In the genomic region with DNA sequence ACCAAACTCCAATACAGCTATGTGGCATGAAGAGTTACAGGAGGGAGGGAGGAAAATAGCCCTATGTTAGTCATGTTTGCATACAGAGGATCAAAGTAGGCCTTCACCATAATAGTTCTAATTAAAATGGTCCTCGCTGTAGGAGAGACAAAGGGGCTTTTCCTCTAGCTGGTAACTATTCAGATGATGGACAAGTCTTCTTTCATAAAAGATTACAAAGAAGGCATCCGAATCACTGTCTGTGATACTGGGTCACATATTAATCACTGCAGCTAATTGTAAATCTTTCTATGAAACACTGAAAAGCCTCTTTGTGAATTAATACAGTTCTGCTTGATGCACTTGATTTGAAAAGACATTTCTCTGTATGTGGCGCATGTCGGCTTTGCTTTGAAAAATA, we compare ENCODE assay signal across 31 cellular contexts.
"Had no signal": no experiment of that assay in that cellular context is flagged by ENCODE, and none has a peak within 500 bp of the region (broad histone marks: within the 10 kb centered on the region; RNA-seq: fewer than 3 reads in every experiment).

No MANE protein-coding gene starts in this region.

- H3K79me2 ChIP-seq: parathyroid adenoma had no signal

- DNase-seq: activated CD4-positive, alpha-beta memory T cell treated with anti-CD3 and anti-CD28 coated beads, Interleukin-2, amount 10 ng/mL, durations not matched to agents 7 days and 5 days; activated CD4-positive, alpha-beta T cell treated with anti-CD3 and anti-CD28 coated beads for 48 hours; activated CD8-positive, alpha-beta memory T cell treated with anti-CD3 and anti-CD28 coated beads, Interleukin-2, amount 50 U/mL, for 48 hours; activated gamma-delta T cell treated with Interleukin-2 at 50 U/mL for 16 hours; activated naive CD4-positive, alpha-beta T cell treated with anti-CD3 and anti-CD28 coated beads, Interleukin-2, amount 50 U/mL, for 16 hours; activated T-cell treated with anti-CD3 and anti-CD28 coated beads, Interleukin-2, amount 50 U/mL, for 24 hours; amniotic stem cell; central memory CD4-positive, alpha-beta T cell; foreskin keratinocyte; glutamatergic neuron; left lung; lower lobe of right lung; mesendoderm; mucosa of descending colon; occipital lobe; stimulated activated CD4-positive, alpha-beta T cell treated with anti-CD3 and anti-CD28 coated beads, Interleukin-12 subunit alpha, Interleukin-12 subunit beta, amount 100 ng/mL, for 4 hours; stimulated activated CD4-positive, alpha-beta T cell treated with anti-CD3 and anti-CD28 coated beads, Interleukin-4, amount 100 ng/mL, for 1 hour; T-helper 17 cell; T1000; uterus; WERI-Rb-1 had no signal

- H3K27me3 ChIP-seq: breast epithelium, esophagus muscularis mucosa, foreskin keratinocyte, left lung, uterus had no signal

- H3K9me3 ChIP-seq: breast epithelium, esophagus muscularis mucosa, left lung, lower lobe of right lung, mucosa of descending colon, uterus had no signal

- H3K4me1 ChIP-seq: breast epithelium, foreskin keratinocyte, left lung, lower lobe of right lung, parathyroid adenoma, uterus had no signal

- H3K36me3 ChIP-seq: breast epithelium, esophagus muscularis mucosa, left lung, lower lobe of right lung, uterus, WERI-Rb-1 had no signal

- H3K9me3 Mint-ChIP-seq: activated CD4-positive, alpha-beta memory T cell treated with anti-CD3 and anti-CD28 coated beads, Interleukin-2, amount 10 ng/mL, durations not matched to agents 7 days and 5 days; activated T-cell treated with anti-CD3 and anti-CD28 coated beads, Interleukin-2, amount 50 U/mL, for 24 hours; activated T-helper 17 cell treated with anti-CD3 and anti-CD28 coated beads, Interleukin-2, amount 50 U/mL, for 72 hours; nephron; stimulated activated naive CD8-positive, alpha-beta T cell treated with anti-CD3 and anti-CD28 coated beads, Interleukin-15, Interleukin-2, amounts not matched to agents 100 ng/mL and 50 ng/mL, for 24 hours; type B pancreatic cell had no signal

- H3K4me3 Mint-ChIP-seq: activated CD4-positive, alpha-beta memory T cell treated with anti-CD3 and anti-CD28 coated beads, Interleukin-2, amount 10 ng/mL, durations not matched to agents 7 days and 5 days; activated T-cell treated with anti-CD3 and anti-CD28 coated beads, Interleukin-2, amount 50 U/mL, for 24 hours; activated T-helper 17 cell treated with anti-CD3 and anti-CD28 coated beads, Interleukin-2, amount 50 U/mL, for 72 hours; nephron; stimulated activated naive CD8-positive, alpha-beta T cell treated with anti-CD3 and anti-CD28 coated beads, Interleukin-15, Interleukin-2, amounts not matched to agents 100 ng/mL and 50 ng/mL, for 24 hours; T-helper 17 cell; type B pancreatic cell had no signal

- H3K27ac Mint-ChIP-seq: activated CD4-positive, alpha-beta memory T cell treated with anti-CD3 and anti-CD28 coated beads, Interleukin-2, amount 10 ng/mL, durations not matched to agents 7 days and 5 days; activated T-cell treated with anti-CD3 and anti-CD28 coated beads, Interleukin-2, amount 50 U/mL, for 24 hours; activated T-helper 17 cell treated with anti-CD3 and anti-CD28 coated beads, Interleukin-2, amount 50 U/mL, for 72 hours; nephron; stimulated activated naive CD8-positive, alpha-beta T cell treated with anti-CD3 and anti-CD28 coated beads, Interleukin-15, Interleukin-2, amounts not matched to agents 100 ng/mL and 50 ng/mL, for 24 hours; T-helper 17 cell; type B pancreatic cell had no signal

- H3K4me3 ChIP-seq: breast epithelium, esophagus muscularis mucosa, left lung, lower lobe of right lung, mucosa of descending colon, skin epidermis, uterus had no signal

- H3K4me1 Mint-ChIP-seq: activated CD4-positive, alpha-beta memory T cell treated with anti-CD3 and anti-CD28 coated beads, Interleukin-2, amount 10 ng/mL, durations not matched to agents 7 days and 5 days; activated T-helper 17 cell treated with anti-CD3 and anti-CD28 coated beads, Interleukin-2, amount 50 U/mL, for 72 hours; nephron; T-helper 17 cell had no signal

- H3K36me3 Mint-ChIP-seq: type B pancreatic cell had no signal

- H3K27me3 Mint-ChIP-seq: activated CD4-positive, alpha-beta memory T cell treated with anti-CD3 and anti-CD28 coated beads, Interleukin-2, amount 10 ng/mL, durations not matched to agents 7 days and 5 days; activated T-cell treated with anti-CD3 and anti-CD28 coated beads, Interleukin-2, amount 50 U/mL, for 24 hours; activated T-helper 17 cell treated with anti-CD3 and anti-CD28 coated beads, Interleukin-2, amount 50 U/mL, for 72 hours; stimulated activated naive CD8-positive, alpha-beta T cell treated with anti-CD3 and anti-CD28 coated beads, Interleukin-15, Interleukin-2, amounts not matched to agents 100 ng/mL and 50 ng/mL, for 24 hours; T-helper 17 cell; type B pancreatic cell had no signal

- H3K27ac ChIP-seq: breast epithelium, esophagus muscularis mucosa, foreskin keratinocyte, left lung, lower lobe of right lung, parathyroid adenoma, skin epidermis, uterus, WERI-Rb-1 had no signal

- ATAC-seq: activated CD4-positive, CD25-positive, alpha-beta regulatory T cell treated with anti-CD3 and anti-CD28 coated beads, Interleukin-2, amount 50 U/mL, for 24 hours; activated T-helper 17 cell treated with anti-CD3 and anti-CD28 coated beads, Interleukin-2, amount 50 U/mL, for 72 hours; foreskin keratinocyte; left lung; lower lobe of right lung; mucosa of descending colon; sciatic nerve; T-helper 17 cell had no signal

- H2AFZ ChIP-seq: parathyroid adenoma had no signal

- H3K9ac ChIP-seq: parathyroid adenoma had no signal
